1 cellular context compared by ENCODE assay signal in genomic region chr15:98643104-98643503, GRCh38.
TF ChIP-seq lines count a peak whose summit lies in the region.

No MANE protein-coding gene starts in this region.

TF ChIP-seq in K562, 482 proteins besides CTCF, POLR2A, EP300 and RAD21 (continued from another document):
- TF ChIP-seq USF2 (CRISPR knock-in tag; IDR thresholded peaks at IDR 0.05): no peak
